ENCODE assay signal across 20 cellular contexts in genomic region chr3:100001083-100001482, GRCh38.
"Had no signal": no experiment of that assay in that cellular context is flagged by ENCODE, and none has a peak within 500 bp of the region (broad histone marks: within the 10 kb centered on the region; RNA-seq: fewer than 3 reads in every experiment).

No MANE protein-coding gene starts in this region.

- H3K9me3 ChIP-seq: ovary, thoracic aorta, transverse colon had no signal

- H3K4me3 ChIP-seq: dorsolateral prefrontal cortex, neural progenitor cell, ovary, spleen, thoracic aorta, transverse colon had no signal

- H3K4me2 ChIP-seq: neural progenitor cell had no signal

- H3K27me3 ChIP-seq: dorsolateral prefrontal cortex, neural progenitor cell, ovary, spleen, transverse colon had no signal

- H3K36me3 ChIP-seq: neural progenitor cell, ovary, spleen, thoracic aorta, transverse colon had no signal

- H2AFZ ChIP-seq: neural progenitor cell had no signal

- H3K9ac ChIP-seq: neural progenitor cell had no signal

- H3K27ac ChIP-seq: dorsolateral prefrontal cortex, neural progenitor cell, ovary, spleen, thoracic aorta had no signal

- ATAC-seq: left lobe of liver; natural killer cell treated with Interleukin-12 subunit alpha and Interleukin-12 subunit beta and Interleukin-15 and Interleukin-18, amount 100 ng/mL, for 72 hours; right cardiac atrium; stimulated activated naive B cell treated with anti-CD40 and anti-IgM and Interleukin-4, amounts not matched to agents 10 μg/mL and 1 μg/mL and 100 μg/mL, for 72 hours; stimulated activated naive CD8-positive, alpha-beta T cell treated with anti-CD3 and anti-CD28 coated beads, Interleukin-15, amount 100 ng/mL, for 72 hours had no signal

- FAIRE-seq: urothelium cell line had no signal

- DNase-seq: cortex of kidney; dorsolateral prefrontal cortex; effector CD8-positive, alpha-beta T cell; kidney glomerular epithelial cell; midbrain; nucleus accumbens; ovary; right cardiac atrium; spleen; stimulated activated CD4-positive, alpha-beta T cell treated with anti-CD3 and anti-CD28 coated beads, Interleukin-15, amount 100 ng/mL, for 24 hours; stimulated activated CD4-positive, alpha-beta T cell treated with anti-CD3 and anti-CD28 coated beads, Interleukin-1b, Interleukin-23, amount 100 ng/mL, for 48 hours; stimulated activated CD4-positive, alpha-beta T cell treated with anti-CD3 and anti-CD28 coated beads, Interleukin-4, amount 100 ng/mL, for 4 hours; stimulated activated naive B cell treated with anti-CD40 and anti-IgM and Interleukin-4, amounts not matched to agents 10 μg/mL and 1 μg/mL and 100 μg/mL, for 72 hours; stimulated activated naive CD8-positive, alpha-beta T cell treated with anti-CD3 and anti-CD28 coated beads, Interleukin-15, amount 100 ng/mL, for 72 hours; transverse colon had no signal
